In the genomic region with DNA sequence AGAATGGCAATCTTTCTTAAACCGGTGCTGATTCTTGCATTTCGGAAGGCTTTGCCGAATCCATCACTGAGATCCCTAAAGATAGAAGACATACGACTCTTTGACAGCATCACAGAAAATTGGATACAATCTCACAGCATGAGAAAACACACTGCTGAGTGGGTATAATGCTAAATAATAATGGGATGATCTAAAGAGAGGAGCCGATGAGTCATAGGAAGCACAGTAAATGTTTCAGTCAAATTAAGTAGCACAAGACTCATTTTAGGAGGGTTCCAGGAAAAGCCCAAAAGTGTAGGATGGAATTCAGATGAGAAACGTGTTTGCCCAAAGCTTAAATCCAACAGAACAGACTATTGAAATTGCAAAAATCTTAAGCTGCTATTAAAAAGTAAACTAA, we compare ENCODE assay signal across 15 cellular contexts.
DNase-seq lines count a peak whose midpoint lies in the region; TF ChIP-seq lines count a peak whose summit lies in the region.
"Had no signal": no experiment of that assay in that cellular context is flagged by ENCODE, and none has a peak within 500 bp of the region (broad histone marks: within the 10 kb centered on the region; RNA-seq: fewer than 3 reads in every experiment).

No MANE protein-coding gene starts in this region.

- peaks cover 1% of the 10 kb centered on the region for H3K79me1 ChIP-seq in mesenchymal stem cell (replicated peaks; ENCODE audit: low read length, poor library complexity, severe bottlenecking)

- H4K20me1 ChIP-seq in mammary epithelial cell (ENCODE audit: insufficient read depth, low read length): no peaks in the 10 kb centered on the region
- H4K20me1 ChIP-seq: BLaER1 treated with 17β-estradiol and CSF1 and Interleukin-3, amounts not matched to agents 10 nM and 100 nM had no signal

- H3K18ac ChIP-seq in mesenchymal stem cell (ENCODE audit: low read depth in 1 of 2, low read length in 2 of 2): no peak overlapping the region

- H3K4me1 ChIP-seq in mammary epithelial cell (ENCODE audit: insufficient read depth, low read length) (no peaks in the 10 kb centered on the region), mesenchymal stem cell (ENCODE audit: control insufficient read depth, insufficient read depth, low read depth, low read length) (no peaks in the 10 kb centered on the region), tibial nerve (no peaks in the 10 kb centered on the region)

- H3K9ac ChIP-seq in mammary epithelial cell (ENCODE audit: insufficient read depth, low read length) (no peak overlapping the region), mesenchymal stem cell (ENCODE audit: low read length) (no peak overlapping the region)
- H3K9ac ChIP-seq: BLaER1 treated with 17β-estradiol and CSF1 and Interleukin-3, amounts not matched to agents 10 nM and 100 nM had no signal

- dilution Hi-C loops in mammary epithelial cell (cut with HindIII; ENCODE audit: low sequenced_read_pairs): no loop called here

- intact Hi-C loops in mammary epithelial cell (cut with micrococcal nuclease): no loop called here

- TF ChIP-seq POLR2A in tibial nerve (IDR thresholded peaks at IDR 0.05): no peak

- no peaks in the 10 kb centered on the region for H3K27me3 ChIP-seq in mammary epithelial cell (ENCODE audit: insufficient read depth, low read length)
- no peaks in the 10 kb centered on the region for H3K27me3 ChIP-seq in mesenchymal stem cell (ENCODE audit: control insufficient read depth in 1 of 2, insufficient read depth in 1 of 2, low read length in 2 of 2)
- no peaks in the 10 kb centered on the region for H3K27me3 ChIP-seq in tibial nerve
- H3K27me3 ChIP-seq: BLaER1 treated with 17β-estradiol and CSF1 and Interleukin-3, amounts not matched to agents 10 nM and 100 nM had no signal

- no peak overlapping the region for H3K23ac ChIP-seq in mesenchymal stem cell (ENCODE audit: low read length in 2 of 2)

- no peak overlapping the region for H2BK120ac ChIP-seq in mesenchymal stem cell (ENCODE audit: low read depth, low read length)

- H4K91ac ChIP-seq in mesenchymal stem cell (ENCODE audit: low read length): no peak overlapping the region

- CTCF ChIA-PET in mammary epithelial cell (lab: Charles Lee; ENCODE audit: low non-redundant PET): interaction anchor here (0.6 kb wide), 1 partner anchor 61 kb away, joined by 3 read pairs; no protein-coding TSS in a partner anchor

- in situ Hi-C loops in mammary epithelial cell (cut with MboI; ENCODE audit: low sequenced_read_pairs in 2 of 2): no loop called here

- H4K8ac ChIP-seq in mesenchymal stem cell (ENCODE audit: low read length): no peak overlapping the region

- TF ChIP-seq EP300 in tibial nerve (IDR thresholded peaks at IDR 0.05): no peak

- no peak overlapping the region for H3K4me2 ChIP-seq in mammary epithelial cell (ENCODE audit: insufficient read depth, low read depth, low read length)
- H3K4me2 ChIP-seq in mesenchymal stem cell (ENCODE audit: low read length, poor library complexity, severe bottlenecking): no peak overlapping the region

- no TSS peak for BruUV-seq in mammary epithelial cell (replicated peaks; lab: Mats Ljungman, UMichigan)

- no peak overlapping the region for H2AK5ac ChIP-seq in mesenchymal stem cell (ENCODE audit: low read length, severe bottlenecking)

- DNase-seq in AG10803 (ENCODE audit: low read depth): peak; percentile 14
- DNase-seq in HS-5 (ENCODE audit: low read depth): peak; percentile 18
- DNase-seq in mammary epithelial cell: peak; percentile 1
- DNase-seq in mesenchymal stem cell: peak; percentile 41
- no peak for DNase-seq in activated effector memory CD4-positive, alpha-beta T cell treated with anti-CD3 and anti-CD28 coated beads, Interleukin-2, amount 50 U/mL, for 16 hours
- no peak for DNase-seq in tibial nerve (ENCODE audit: low spot score in 2 of 2)
- DNase-seq in NCI-H510A treated with DMSO at 0.1 percent for 48 hours (lab: John Stamatoyannopoulos, UW): no peak
- no peak for DNase-seq in stimulated activated CD4-positive, alpha-beta T cell treated with anti-CD3 and anti-CD28 coated beads, Interleukin-4, amount 100 ng/mL, for 1 hour
- DNase-seq: activated CD8-positive, alpha-beta memory T cell treated with anti-CD3 and anti-CD28 coated beads for 24 hours; NCI-H1417 treated with DMSO at 0.1 percent for 48 hours; NCI-H2227 treated with DMSO at 0.1 percent for 48 hours; stimulated activated CD4-positive, alpha-beta T cell treated with anti-CD3 and anti-CD28 coated beads, Interleukin-2, amount 100 ng/mL, for 24 hours; substantia nigra had no signal

- TF ChIP-seq CTCF in AG10803 (conservative IDR thresholded peaks at IDR 0.05; ENCODE audit: low read length) (no peak), mammary epithelial cell (conservative IDR thresholded peaks at IDR 0.05 in 1 of 2, IDR thresholded peaks at IDR 0.05 in 1 of 2; ENCODE audit: extremely low read depth in 1 of 2, insufficient read depth in 1 of 2, low read depth in 1 of 2, low read length in 2 of 2) (no peak), tibial nerve (IDR thresholded peaks at IDR 0.05) (no peak)

- no peaks in the 10 kb centered on the region for H3K79me2 ChIP-seq in mammary epithelial cell (ENCODE audit: insufficient read depth, low read length)

- H3K14ac ChIP-seq in mesenchymal stem cell (ENCODE audit: low read length in 2 of 2): no peak overlapping the region

- H3K4ac ChIP-seq in mesenchymal stem cell (ENCODE audit: low read depth in 1 of 2, low read length in 2 of 2): no peak overlapping the region

- H2AFZ ChIP-seq in mammary epithelial cell (ENCODE audit: low read depth, low read length) (no peak overlapping the region), mesenchymal stem cell (ENCODE audit: low read depth, low read length) (no peak overlapping the region)

- 79% methylated on average over 6 of the region's 6 CpGs for WGBS in mammary epithelial cell (ENCODE audit: low coverage, missing lambda C conversion rate)
- 82% methylated on average over 4 of the region's 6 CpGs for WGBS in mesenchymal stem cell
- WGBS in tibial nerve, 2 donors: 72 to 83% methylated on average over 6 of the region's 6 CpGs

- H3K27ac ChIP-seq in mammary epithelial cell (ENCODE audit: insufficient read depth, low read depth, low read length) (no peak overlapping the region), mesenchymal stem cell (ENCODE audit: low read length, poor library complexity, severe bottlenecking) (no peak overlapping the region), tibial nerve (no peak overlapping the region)
- H3K27ac ChIP-seq: BLaER1 treated with 17β-estradiol and CSF1 and Interleukin-3, amounts not matched to agents 10 nM and 100 nM; epithelial cell of prostate had no signal

- H3K9me3 ChIP-seq in mammary epithelial cell (replicated peaks; ENCODE audit: insufficient read depth, low read length) (no peaks in the 10 kb centered on the region), mesenchymal stem cell (ENCODE audit: control insufficient read depth, low read length) (no peaks in the 10 kb centered on the region), tibial nerve (no peaks in the 10 kb centered on the region)
- H3K9me3 ChIP-seq: BLaER1 treated with 17β-estradiol and CSF1 and Interleukin-3, amounts not matched to agents 10 nM and 100 nM had no signal

- H3K4me3 ChIP-seq in AG10803 (ENCODE audit: low read length): no peak overlapping the region
- no peak overlapping the region for H3K4me3 ChIP-seq in mammary epithelial cell (replicated peaks in 1 of 3; ENCODE audit: insufficient read depth in 1 of 3, low read depth in 2 of 3, low read length in 3 of 3)
- H3K4me3 ChIP-seq in mesenchymal stem cell (ENCODE audit: insufficient read depth in 1 of 2, low read depth in 1 of 2, low read length in 2 of 2): no peak overlapping the region
- no peak overlapping the region for H3K4me3 ChIP-seq in tibial nerve
- H3K4me3 ChIP-seq: BLaER1 treated with 17β-estradiol and CSF1 and Interleukin-3, amounts not matched to agents 10 nM and 100 nM had no signal

- no peak overlapping the region for H2BK15ac ChIP-seq in mesenchymal stem cell (ENCODE audit: low read depth, poor library complexity, severe bottlenecking)

- no peak overlapping the region for H2BK12ac ChIP-seq in mesenchymal stem cell (ENCODE audit: low read length in 2 of 2)

- H3K36me3 ChIP-seq in mammary epithelial cell (ENCODE audit: insufficient read depth, low read length) (peaks cover 2% of the 10 kb centered on the region), mesenchymal stem cell (ENCODE audit: control insufficient read depth in 1 of 2, insufficient read depth in 2 of 2, low read depth in 1 of 2, low read length in 2 of 2) (no peaks in the 10 kb centered on the region), tibial nerve (peaks cover 0 to 7% (median 0%) of the 10 kb centered on the region in 3 donors)

- H2BK5ac ChIP-seq in mesenchymal stem cell (ENCODE audit: low read depth, low read length, poor library complexity, severe bottlenecking): no peak overlapping the region

Comparison
In these comparisons a context has a peak if more than half of its experiments do, and no peak if none do; other contexts are left out.
1. DNase-seq: peak in AG10803 (single experiment), HS-5 (single experiment), mammary epithelial cell (single experiment) and mesenchymal stem cell (single experiment); none in activated effector memory CD4-positive, alpha-beta T cell treated with anti-CD3 and anti-CD28 coated beads, Interleukin-2, amount 50 U/mL, for 16 hours (single experiment), tibial nerve (0 of 2), NCI-H510A treated with DMSO at 0.1 percent for 48 hours (single experiment) and stimulated activated CD4-positive, alpha-beta T cell treated with anti-CD3 and anti-CD28 coated beads, Interleukin-4, amount 100 ng/mL, for 1 hour (single experiment).